In the genomic region with DNA sequence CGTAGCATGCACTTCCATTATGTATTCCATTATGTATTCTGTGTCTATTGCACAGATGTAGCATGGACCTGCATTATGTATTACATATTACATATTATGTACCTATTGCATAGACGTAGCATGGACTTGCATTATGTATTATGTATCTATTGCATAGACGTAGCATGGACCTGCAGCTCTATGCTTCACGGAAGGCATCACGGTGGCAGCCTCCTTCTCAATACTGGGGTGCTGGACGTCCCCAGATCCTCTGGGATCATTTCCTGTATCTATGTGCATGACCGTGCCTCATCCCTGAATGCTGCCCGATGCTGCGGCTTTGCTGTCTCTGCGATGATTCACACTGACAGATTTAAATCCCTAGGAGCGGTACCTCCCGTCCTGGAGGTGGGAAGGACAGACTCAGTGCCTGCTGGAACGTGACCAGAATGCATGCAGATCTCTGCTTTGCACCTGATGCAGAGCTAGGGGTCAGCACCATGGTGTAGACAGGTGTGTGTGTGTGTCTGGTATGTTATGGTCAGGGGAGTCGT, we compare ENCODE assay signal across 24 cellular contexts.
DNase-seq lines count a peak whose midpoint lies in the region; FAIRE-seq and TF ChIP-seq lines count a peak whose summit lies in the region.
"Had no signal": no experiment of that assay in that cellular context is flagged by ENCODE, and none has a peak within 500 bp of the region (broad histone marks: within the 10 kb centered on the region; RNA-seq: fewer than 3 reads in every experiment).

No MANE protein-coding gene starts in this region.

- no peak overlapping the region for H2BK15ac ChIP-seq in mesenchymal stem cell (ENCODE audit: low read depth, poor library complexity, severe bottlenecking)

- no peaks in the 10 kb centered on the region for H3K27me3 Mint-ChIP-seq in astrocyte (ENCODE audit: low read depth, unreplicated experiment)
- H3K27me3 Mint-ChIP-seq: progenitor cell of endocrine pancreas had no signal

- H3K9me3 ChIP-seq in HUES48 (ENCODE audit: control insufficient read depth, insufficient read depth, low read length) (peaks cover 15% of the 10 kb centered on the region), astrocyte (ENCODE audit: insufficient read depth, low read depth, low read length) (peaks cover 5% of the 10 kb centered on the region), mesenchymal stem cell (ENCODE audit: control insufficient read depth, low read length) (peaks cover 9% of the 10 kb centered on the region)
- H3K9me3 ChIP-seq: SK-N-SH had no signal

- H2BK120ac ChIP-seq in mesenchymal stem cell (ENCODE audit: low read depth, low read length): no peak overlapping the region

- H3K14ac ChIP-seq in mesenchymal stem cell (ENCODE audit: low read length in 2 of 2): no peak overlapping the region

- H3K4me2 ChIP-seq in astrocyte (ENCODE audit: low read length) (peak overlapping the region; percentile 54), mesenchymal stem cell (ENCODE audit: low read length, poor library complexity, severe bottlenecking) (no peak overlapping the region)
- H3K4me2 ChIP-seq: KMS-11, SK-N-SH had no signal

- peaks cover 21% of the 10 kb centered on the region for H3K4me1 ChIP-seq in HUES48 (ENCODE audit: control insufficient read depth, insufficient read depth, low read length)
- peaks cover 8% of the 10 kb centered on the region for H3K4me1 ChIP-seq in astrocyte (ENCODE audit: insufficient read depth, low read length)
- H3K4me1 ChIP-seq in mesenchymal stem cell (ENCODE audit: control insufficient read depth, insufficient read depth, low read depth, low read length): peaks cover 15% of the 10 kb centered on the region

- TF ChIP-seq CTCF in astrocyte (IDR thresholded peaks at IDR 0.05; ENCODE audit: insufficient read depth, low read depth, low read length): no peak
- TF ChIP-seq CTCF in GM10266 (IDR thresholded peaks at IDR 0.05; ENCODE audit: control insufficient read depth, insufficient read depth, low read depth, missing control alignments): no peak

- peaks cover 3% of the 10 kb centered on the region for H3K36me3 Mint-ChIP-seq in astrocyte (ENCODE audit: low read depth, unreplicated experiment)

- no peak overlapping the region for H2BK12ac ChIP-seq in mesenchymal stem cell (ENCODE audit: low read length in 2 of 2)

- H4K8ac ChIP-seq in mesenchymal stem cell (ENCODE audit: low read length): no peak overlapping the region

- H3K36me3 ChIP-seq in HUES48 (ENCODE audit: control insufficient read depth, insufficient read depth, low read length) (no peaks in the 10 kb centered on the region), astrocyte (ENCODE audit: insufficient read depth, low read length) (no peaks in the 10 kb centered on the region), mesenchymal stem cell (ENCODE audit: control insufficient read depth in 1 of 2, insufficient read depth in 2 of 2, low read depth in 1 of 2, low read length in 2 of 2) (no peaks in the 10 kb centered on the region)
- H3K36me3 ChIP-seq: WERI-Rb-1 had no signal

- no peak overlapping the region for H3K23ac ChIP-seq in mesenchymal stem cell (ENCODE audit: low read length in 2 of 2)

- no peaks in the 10 kb centered on the region for H3K79me2 ChIP-seq in astrocyte (ENCODE audit: insufficient read depth, low read length)

- 0 out of 2 replicates have a peak overlapping the region, but pooled peaks have one; percentile 14 for H3K9ac ChIP-seq in HUES48 (ENCODE audit: low read depth, low read length)
- H3K9ac ChIP-seq in astrocyte (ENCODE audit: low read length): no peak overlapping the region
- H3K9ac ChIP-seq in mesenchymal stem cell (ENCODE audit: low read length): no peak overlapping the region
- H3K9ac ChIP-seq: KMS-11, SK-N-SH had no signal

- no peak overlapping the region for H2AFZ ChIP-seq in astrocyte (ENCODE audit: low read depth, low read length)
- no peak overlapping the region for H2AFZ ChIP-seq in mesenchymal stem cell (ENCODE audit: low read depth, low read length)

- H3K27ac Mint-ChIP-seq in astrocyte (ENCODE audit: unreplicated experiment): no peak overlapping the region
- H3K27ac Mint-ChIP-seq: progenitor cell of endocrine pancreas had no signal

- no peak for FAIRE-seq in astrocyte (lab: Jason Lieb, UNC)
- FAIRE-seq: G401.6 had no signal

- H3K4me3 ChIP-seq in HUES48 (ENCODE audit: low read depth, low read length) (peak overlapping the region; percentile 17; the same call in 1 of the 2 replicates), astrocyte (ENCODE audit: insufficient read depth, low read depth, low read length) (no peak overlapping the region), mesenchymal stem cell (ENCODE audit: insufficient read depth in 1 of 2, low read depth in 1 of 2, low read length in 2 of 2) (no peak overlapping the region)
- H3K4me3 ChIP-seq: tibial artery had no signal

- H3K9me3 Mint-ChIP-seq in astrocyte (ENCODE audit: unreplicated experiment): peaks cover 7% of the 10 kb centered on the region

- H4K91ac ChIP-seq in mesenchymal stem cell (ENCODE audit: low read length): no peak overlapping the region

- no peaks in the 10 kb centered on the region for H3K79me1 ChIP-seq in mesenchymal stem cell (replicated peaks; ENCODE audit: low read length, poor library complexity, severe bottlenecking)

- H3K27me3 ChIP-seq in HUES48 (ENCODE audit: control insufficient read depth, insufficient read depth, low read length) (no peaks in the 10 kb centered on the region), astrocyte (ENCODE audit: insufficient read depth, low read length) (no peaks in the 10 kb centered on the region), mesenchymal stem cell (ENCODE audit: control insufficient read depth in 1 of 2, insufficient read depth in 1 of 2, low read length in 2 of 2) (no peaks in the 10 kb centered on the region)
- H3K27me3 ChIP-seq: tibial artery had no signal

- peaks cover 4% of the 10 kb centered on the region for H3K4me1 Mint-ChIP-seq in astrocyte (ENCODE audit: low read depth, unreplicated experiment)

- no peak overlapping the region for H3K4me3 Mint-ChIP-seq in astrocyte (ENCODE audit: unreplicated experiment)
- H3K4me3 Mint-ChIP-seq: nephron had no signal

- DNase-seq in astrocyte (ENCODE audit: low read depth): no peak
- no peak for DNase-seq in mesenchymal stem cell
- no peak for DNase-seq in MV-4-11 (lab: John Stamatoyannopoulos, UW)
- no peak for DNase-seq in substantia nigra (lab: John Stamatoyannopoulos, UW)
- no peak for DNase-seq in GM10266 (ENCODE audit: extremely low spot score)
- no peak for DNase-seq in AG20443 (ENCODE audit: low spot score)
- DNase-seq: activated gamma-delta T cell; Calu3; caudate nucleus; hippocampal formation; left cardiac atrium; midbrain; NCI-H187 treated with DMSO at 0.1 percent for 48 hours; NCI-H2227 treated with DMSO at 0.1 percent for 48 hours; NK-92 treated with Interleukin-12 subunit alpha and Interleukin-12 subunit beta, amount 100 ng/mL, for 24 hours; SK-N-SH; stimulated activated naive CD4-positive, alpha-beta T cell treated with Interleukin-2 at 50 U/mL for 16 hours; WERI-Rb-1 had no signal

- no peaks in the 10 kb centered on the region for H4K20me1 ChIP-seq in astrocyte (ENCODE audit: insufficient read depth, low read length)

- H2AK5ac ChIP-seq in mesenchymal stem cell (ENCODE audit: low read length, severe bottlenecking): no peak overlapping the region

- H3K27ac ChIP-seq in HUES48 (ENCODE audit: low read depth, low read length) (peak overlapping the region; percentile 88), astrocyte (ENCODE audit: low read depth, low read length) (no peak overlapping the region), mesenchymal stem cell (ENCODE audit: low read length, poor library complexity, severe bottlenecking) (peak overlapping the region; percentile 83), substantia nigra (ENCODE audit: low read depth, low read length, poor library complexity, severe bottlenecking) (no peak overlapping the region)
- H3K27ac ChIP-seq: KMS-11, tibial artery, WERI-Rb-1 had no signal

- 55% methylated on average over 12 of the region's 14 CpGs for WGBS in mesenchymal stem cell

- H2BK5ac ChIP-seq in mesenchymal stem cell (ENCODE audit: low read depth, low read length, poor library complexity, severe bottlenecking): no peak overlapping the region

- H3K4ac ChIP-seq in mesenchymal stem cell (ENCODE audit: low read depth in 1 of 2, low read length in 2 of 2): no peak overlapping the region

- H3K18ac ChIP-seq in mesenchymal stem cell (ENCODE audit: low read depth in 1 of 2, low read length in 2 of 2): no peak overlapping the region

Comparison
In these comparisons a context has a peak if more than half of its experiments do, and no peak if none do; other contexts are left out.
1. H3K27ac ChIP-seq: peak in HUES48 (single experiment) and mesenchymal stem cell (single experiment); none in astrocyte (single experiment) and substantia nigra (single experiment).